ENCODE assay signal across 1 cellular context in the genomic region with DNA sequence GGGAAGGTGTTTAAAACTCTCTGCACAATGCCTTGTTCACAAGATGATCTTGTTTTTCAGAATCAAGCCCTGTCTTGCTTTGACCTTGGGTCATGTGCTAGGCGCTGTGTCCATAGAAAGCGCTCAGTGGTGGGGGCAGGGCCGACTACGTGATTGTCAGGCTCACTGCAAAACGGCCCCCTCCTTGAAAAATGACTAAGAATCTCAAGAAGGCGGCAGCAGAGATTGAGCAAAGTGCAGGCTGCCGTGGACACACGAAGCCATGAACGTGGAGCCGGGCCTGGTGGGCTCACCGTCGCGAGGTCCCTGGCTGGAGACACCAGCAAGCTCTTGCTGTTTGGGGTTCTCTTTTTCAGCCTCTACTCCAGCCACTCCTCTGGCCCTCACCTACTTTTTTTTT.
TF ChIP-seq lines count a peak whose summit lies in the region.

No MANE protein-coding gene starts in this region.

TF ChIP-seq in H1, 55 proteins besides CTCF, POLR2A, EP300 and RAD21:
- TF ChIP-seq KDM1A (IDR thresholded peaks at IDR 0.05; ENCODE audit: borderline replicate concordance, low read length) (no peak), SIN3A (conservative IDR thresholded peaks at IDR 0.05 in 1 of 2, IDR thresholded peaks at IDR 0.05 in 1 of 2; ENCODE audit: low read depth in 1 of 2, low read length in 2 of 2) (no peak), BCL11A (IDR thresholded peaks at IDR 0.05; ENCODE audit: low read depth in 2 of 2, low read length in 2 of 2) (no peak), SRF (IDR thresholded peaks at IDR 0.05; ENCODE audit: low read depth, low read length) (no peak), PHF8 (conservative IDR thresholded peaks at IDR 0.05; ENCODE audit: low read depth, low read length) (no peak), SP1 (IDR thresholded peaks at IDR 0.05; ENCODE audit: low read depth, low read length) (no peak), ZNF274 (IDR thresholded peaks at IDR 0.05; ENCODE audit: borderline replicate concordance, extremely low read depth, low read length) (no peak), GABPA (IDR thresholded peaks at IDR 0.05; ENCODE audit: borderline replicate concordance, insufficient read depth, low read length) (no peak), CEBPB (IDR thresholded peaks at IDR 0.05; ENCODE audit: low read depth, low read length) (no peak), SP2 (IDR thresholded peaks at IDR 0.05; ENCODE audit: low read length) (no peak), SIRT6 (IDR thresholded peaks at IDR 0.05; ENCODE audit: low read length) (no peak), JUND (IDR thresholded peaks at IDR 0.05; ENCODE audit: low read length) (no peak), TCF12 (IDR thresholded peaks at IDR 0.05; ENCODE audit: low read depth, low read length) (no peak), RXRA (IDR thresholded peaks at IDR 0.05; ENCODE audit: insufficient read depth, low read depth, low read length) (no peak), BRCA1 (IDR thresholded peaks at IDR 0.05; ENCODE audit: low read depth, low read length) (no peak), EGR1 (IDR thresholded peaks at IDR 0.05; ENCODE audit: borderline replicate concordance, low read depth, low read length) (no peak), EZH2 (IDR thresholded peaks at IDR 0.05; ENCODE audit: low read depth, low read length, severe bottlenecking) (no peak), KDM5A (IDR thresholded peaks at IDR 0.05; ENCODE audit: low read length) (no peak)
- TF ChIP-seq, protein P1, sequence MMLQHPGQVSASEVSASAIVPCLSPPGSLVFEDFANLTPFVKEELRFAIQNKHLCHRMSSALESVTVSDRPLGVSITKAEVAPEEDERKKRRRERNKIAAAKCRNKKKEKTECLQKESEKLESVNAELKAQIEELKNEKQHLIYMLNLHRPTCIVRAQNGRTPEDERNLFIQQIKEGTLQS (IDR thresholded peaks at IDR 0.05; ENCODE audit: insufficient read depth, low read depth, low read length), result no peak
- TF ChIP-seq, protein P2, sequence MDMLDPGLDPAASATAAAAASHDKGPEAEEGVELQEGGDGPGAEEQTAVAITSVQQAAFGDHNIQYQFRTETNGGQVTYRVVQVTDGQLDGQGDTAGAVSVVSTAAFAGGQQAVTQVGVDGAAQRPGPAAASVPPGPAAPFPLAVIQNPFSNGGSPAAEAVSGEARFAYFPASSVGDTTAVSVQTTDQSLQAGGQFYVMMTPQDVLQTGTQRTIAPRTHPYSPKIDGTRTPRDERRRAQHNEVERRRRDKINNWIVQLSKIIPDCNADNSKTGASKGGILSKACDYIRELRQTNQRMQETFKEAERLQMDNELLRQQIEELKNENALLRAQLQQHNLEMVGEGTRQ (IDR thresholded peaks at IDR 0.05; ENCODE audit: low read length), result no peak
